ENCODE assay signal across 23 cellular contexts in genomic region chr6:127107916-127108315, GRCh38. TPM values are rescaled to one million over a fixed set of nuclear protein-coding genes. Genes with fewer than 3 reads are reported as not detected.
"Had no signal": no experiment of that assay in that cellular context is flagged by ENCODE, and none has a peak within 500 bp of the region (broad histone marks: within the 10 kb centered on the region; RNA-seq: fewer than 3 reads in every experiment).

No MANE protein-coding gene starts in this region.

- H3K36me3 ChIP-seq: esophagus muscularis mucosa, gastrocnemius medialis, heart right ventricle, neutrophil, right lobe of liver, spleen, tibial artery, upper lobe of left lung, vagina had no signal

- ATAC-seq: effector memory CD8-positive, alpha-beta T cell; gastrocnemius medialis; heart right ventricle; naive thymus-derived CD8-positive, alpha-beta T cell; psoas muscle; right lobe of liver; stimulated activated memory B cell treated with anti-CD40 and anti-IgM and Interleukin-4, amounts not matched to agents 10 μg/mL and 1 μg/mL and 100 μg/mL, for 72 hours had no signal

- H3K27ac ChIP-seq: epithelial cell of prostate, esophagus muscularis mucosa, gastrocnemius medialis, heart right ventricle, neutrophil, psoas muscle, right lobe of liver, spleen, tibial artery, upper lobe of left lung, vagina had no signal

- H3K27me3 ChIP-seq: esophagus muscularis mucosa, gastrocnemius medialis, right lobe of liver, tibial artery, upper lobe of left lung, vagina had no signal

- DNase-seq: effector memory CD8-positive, alpha-beta T cell; gastrocnemius medialis; heart right ventricle; hypothalamus; kidney glomerular epithelial cell; mesendoderm; naive thymus-derived CD8-positive, alpha-beta T cell; psoas muscle; retina; right lobe of liver; spleen; stimulated activated CD4-positive, alpha-beta T cell treated with anti-CD3 and anti-CD28 coated beads, Interleukin-15, amount 100 ng/mL, for 24 hours; stimulated activated CD4-positive, alpha-beta T cell treated with anti-CD3 and anti-CD28 coated beads, Interleukin-1b, Interleukin-23, amount 100 ng/mL, for 48 hours; stimulated activated CD4-positive, alpha-beta T cell treated with anti-CD3 and anti-CD28 coated beads, Interleukin-4, amount 100 ng/mL, for 24 hours; tibial artery; upper lobe of left lung had no signal

- H3K4me1 ChIP-seq: gastrocnemius medialis, heart right ventricle, right lobe of liver, spleen, tibial artery, upper lobe of left lung, vagina had no signal

- H3K4me3 ChIP-seq: esophagus muscularis mucosa, gastrocnemius medialis, heart right ventricle, psoas muscle, right lobe of liver, spleen, tibial artery, upper lobe of left lung, vagina had no signal

- H3K9me3 ChIP-seq: esophagus muscularis mucosa, gastrocnemius medialis, heart right ventricle, neutrophil, psoas muscle, right lobe of liver, spleen, tibial artery, upper lobe of left lung, vagina had no signal

RNA-seq across cellular contexts. Expression of gene RSPO3, which starts 10.6 kb away (rescaled TPM):
- total RNA-seq: lung microvascular endothelial cell; mononuclear cell; naive thymus-derived CD8-positive, alpha-beta T cell had no signal
